In genomic region chr1:212559929-212560328, GRCh38 we compare ENCODE assay signal across 10 cellular contexts. TPM values are rescaled to one million over a fixed set of nuclear protein-coding genes. Genes with fewer than 3 reads are reported as not detected.
A peak's percentile ranks its signal among the peaks of the same experiment; 100 is the strongest.
DNase-seq lines count a peak whose midpoint lies in the region; ATAC-seq and TF ChIP-seq lines count a peak whose summit lies in the region.
"Had no signal": no experiment of that assay in that cellular context is flagged by ENCODE, and none has a peak within 500 bp of the region (broad histone marks: within the 10 kb centered on the region; RNA-seq: fewer than 3 reads in every experiment).

No MANE protein-coding gene starts in this region.

- H3K4me3 Mint-ChIP-seq in CD8-positive, alpha-beta memory T cell: peak overlapping the region in 6 of 7 donors; percentile 32 to 93 (median 86)
- H3K4me3 Mint-ChIP-seq in activated CD4-positive, alpha-beta memory T cell treated with anti-CD3 and anti-CD28 coated beads for 36 hours: no peak overlapping the region
- peak overlapping the region; percentile 11 for H3K4me3 Mint-ChIP-seq in glutamatergic neuron (ENCODE audit: unreplicated experiment)

- peaks cover 0 to 4% (median 0%) of the 10 kb centered on the region in 5 donors for H3K9me3 Mint-ChIP-seq in CD8-positive, alpha-beta memory T cell
- peaks cover 4% of the 10 kb centered on the region for H3K9me3 Mint-ChIP-seq in activated CD4-positive, alpha-beta memory T cell treated with anti-CD3 and anti-CD28 coated beads for 36 hours
- peaks cover 6% of the 10 kb centered on the region for H3K9me3 Mint-ChIP-seq in glutamatergic neuron (ENCODE audit: unreplicated experiment)

- no peak overlapping the region for H3K9ac ChIP-seq in skeletal muscle tissue (ENCODE audit: low read depth in 1 of 3, low read length in 3 of 3)

- H3K36me3 Mint-ChIP-seq in CD8-positive, alpha-beta memory T cell: peaks cover 0 to 2% (median 0%) of the 10 kb centered on the region in 3 donors
- H3K36me3 Mint-ChIP-seq in activated CD4-positive, alpha-beta memory T cell treated with anti-CD3 and anti-CD28 coated beads for 36 hours: no peaks in the 10 kb centered on the region
- H3K36me3 Mint-ChIP-seq in glutamatergic neuron (ENCODE audit: unreplicated experiment): no peaks in the 10 kb centered on the region

- TF ChIP-seq CTCF in glutamatergic neuron (IDR thresholded peaks at IDR 0.05; ENCODE audit: partially characterized antibody, unreplicated experiment): no peak

- no peak overlapping the region for H3K27ac ChIP-seq in CD8-positive, alpha-beta memory T cell (ENCODE audit: low read depth, low read length)
- peak overlapping the region; percentile 91 for H3K27ac ChIP-seq in skeletal muscle tissue (ENCODE audit: low read depth, low read length)

- H3K4me1 ChIP-seq in CD8-positive, alpha-beta memory T cell (ENCODE audit: insufficient read depth, low read length): peaks cover 10% of the 10 kb centered on the region
- peaks cover 10 to 17% (median 12%) of the 10 kb centered on the region in 3 donors for H3K4me1 ChIP-seq in skeletal muscle tissue (ENCODE audit: control insufficient read depth in 3 of 3, insufficient read depth in 3 of 3, low read length in 3 of 3)

- no peaks in the 10 kb centered on the region for H3K27me3 ChIP-seq in CD8-positive, alpha-beta memory T cell (ENCODE audit: insufficient read depth, low read length, poor library complexity, severe bottlenecking)
- no peaks in the 10 kb centered on the region for H3K27me3 ChIP-seq in skeletal muscle tissue (ENCODE audit: control insufficient read depth in 3 of 3, insufficient read depth in 3 of 3, low read length in 3 of 3)

- H3K9me3 ChIP-seq in CD8-positive, alpha-beta memory T cell (ENCODE audit: low read length): no peaks in the 10 kb centered on the region
- H3K9me3 ChIP-seq in skeletal muscle tissue (ENCODE audit: control insufficient read depth in 3 of 3, low read length in 3 of 3): no peaks in the 10 kb centered on the region

- H3K4me1 Mint-ChIP-seq in CD8-positive, alpha-beta memory T cell: peaks cover 9 to 14% (median 13%) of the 10 kb centered on the region in 3 donors
- H3K4me1 Mint-ChIP-seq in activated CD4-positive, alpha-beta memory T cell treated with anti-CD3 and anti-CD28 coated beads for 36 hours (ENCODE audit: low read depth): peaks cover 15% of the 10 kb centered on the region
- H3K4me1 Mint-ChIP-seq in glutamatergic neuron (ENCODE audit: low read depth, unreplicated experiment): peaks cover 5% of the 10 kb centered on the region

- POLR2A ChIA-PET in CD8-positive, alpha-beta memory T cell (lab: Charles Lee): no interaction called here
- POLR2A ChIA-PET in activated CD4-positive, alpha-beta memory T cell treated with anti-CD3 and anti-CD28 coated beads for 36 hours (lab: Charles Lee): no interaction called here

- intact Hi-C loops in activated CD4-positive, alpha-beta memory T cell treated with anti-CD3 and anti-CD28 coated beads for 36 hours (cut with micrococcal nuclease): loop anchor here (1.0 to 5.0 kb wide), 4 partner anchors 7 to 523 kb away; partner anchors contain the start of genes ATF3, DTL and INTS7

- CTCF ChIA-PET in CD8-positive, alpha-beta memory T cell (lab: Charles Lee): interaction anchor here (1.3 kb wide), 1 partner anchor 83 kb away, joined by 3 read pairs; no protein-coding TSS in a partner anchor
- CTCF ChIA-PET in activated CD4-positive, alpha-beta memory T cell treated with anti-CD3 and anti-CD28 coated beads for 36 hours (lab: Charles Lee): interaction anchor here (1.9 kb wide), 1 partner anchor 105 kb away, joined by 6 read pairs; no protein-coding TSS in a partner anchor

- no peak overlapping the region for H3K4me3 ChIP-seq in CD8-positive, alpha-beta memory T cell (ENCODE audit: low read length)
- no peak overlapping the region for H3K4me3 ChIP-seq in skeletal muscle tissue (ENCODE audit: low read length in 3 of 3)

- DNase-seq in CD8-positive, alpha-beta memory T cell: no peak
- no peak for DNase-seq in activated CD4-positive, alpha-beta memory T cell treated with anti-CD3 and anti-CD28 coated beads for 36 hours
- no peak for DNase-seq in glutamatergic neuron
- DNase-seq: activated T-cell treated with anti-CD3 and anti-CD28 coated beads, Interleukin-2, amount 50 U/mL, for 48 hours; kidney glomerular epithelial cell; NCI-H2081 treated with DMSO at 0.1 percent for 48 hours had no signal

- H3K36me3 ChIP-seq in CD8-positive, alpha-beta memory T cell (ENCODE audit: insufficient read depth, low read length): no peaks in the 10 kb centered on the region
- H3K36me3 ChIP-seq in skeletal muscle tissue (ENCODE audit: control insufficient read depth in 3 of 3, insufficient read depth in 3 of 3, low read length in 3 of 3): no peaks in the 10 kb centered on the region

- no peak for ATAC-seq in GM19035 (IDR thresholded peaks at IDR 0.05; ENCODE audit: unreplicated experiment)
- no peak for ATAC-seq in GM19328 (IDR thresholded peaks at IDR 0.05; ENCODE audit: unreplicated experiment)
- ATAC-seq in GM18873 (IDR thresholded peaks at IDR 0.05; ENCODE audit: low FRiP score, unreplicated experiment): no peak

- H3K27ac Mint-ChIP-seq in CD8-positive, alpha-beta memory T cell: peak overlapping the region in 6 of 8 donors; percentile 55 to 98 (median 96)
- H3K27ac Mint-ChIP-seq in activated CD4-positive, alpha-beta memory T cell treated with anti-CD3 and anti-CD28 coated beads for 36 hours: peak overlapping the region; percentile 45
- H3K27ac Mint-ChIP-seq in glutamatergic neuron (ENCODE audit: unreplicated experiment): no peak overlapping the region

- peaks cover 0 to 5% of the 10 kb centered on the region in 2 donors for H3K27me3 Mint-ChIP-seq in CD8-positive, alpha-beta memory T cell
- H3K27me3 Mint-ChIP-seq in activated CD4-positive, alpha-beta memory T cell treated with anti-CD3 and anti-CD28 coated beads for 36 hours: peaks cover 6% of the 10 kb centered on the region
- H3K27me3 Mint-ChIP-seq in glutamatergic neuron (ENCODE audit: unreplicated experiment): peaks cover 7% of the 10 kb centered on the region

RNA-seq across cellular contexts. Expression of gene ATF3, which starts 48.6 kb away (rescaled TPM):
- 10 to 100 TPM; 58.8 to 59.0 TPM for total RNA-seq in CD8-positive, alpha-beta memory T cell
- polyA plus RNA-seq in CD8-positive, alpha-beta memory T cell: not detected
- total RNA-seq in activated CD4-positive, alpha-beta memory T cell treated with anti-CD3 and anti-CD28 coated beads for 36 hours: 10 to 100 TPM; 49.7 to 51.5 TPM
- total RNA-seq in glutamatergic neuron (ENCODE audit: unreplicated experiment) (35.3 TPM), skeletal muscle tissue (4.7 TPM)
